18 cellular contexts compared by ENCODE assay signal in genomic region chr15:89103481-89104171, GRCh38. TPM values are rescaled to one million over a fixed set of nuclear protein-coding genes. Genes with fewer than 3 reads are reported as not detected.
DNase-seq lines count a peak whose midpoint lies in the region; ATAC-seq, FAIRE-seq and TF ChIP-seq lines count a peak whose summit lies in the region.
"Had no signal": no experiment of that assay in that cellular context is flagged by ENCODE, and none has a peak within 500 bp of the region (broad histone marks: within the 10 kb centered on the region; RNA-seq: fewer than 3 reads in every experiment).

No MANE protein-coding gene starts in this region.

- ATAC-seq in body of pancreas, result no peak
- peak; percentile 20 to 39 for ATAC-seq in gastrocnemius medialis
- ATAC-seq in GM18867 (IDR thresholded peaks at IDR 0.05; ENCODE audit: unreplicated experiment), result no peak
- ATAC-seq in stimulated activated memory B cell treated with anti-CD40 and anti-IgM and Interleukin-4, amounts not matched to agents 10 μg/mL and 1 μg/mL and 100 μg/mL, for 72 hours, result no peak
- ATAC-seq: activated naive CD4-positive, alpha-beta T cell treated with anti-CD3 and anti-CD28 coated beads, Interleukin-2, amount 50 U/mL, for 72 hours; stimulated activated naive B cell treated with anti-CD40 and anti-IgM and Interleukin-4, amounts not matched to agents 10 μg/mL and 1 μg/mL and 100 μg/mL, for 72 hours had no signal

- H3K4me3 Mint-ChIP-seq in stimulated activated memory B cell treated with anti-CD40 and anti-IgM and Interleukin-4, amounts not matched to agents 10 μg/mL and 1 μg/mL and 100 μg/mL, for 72 hours, result no peak overlapping the region
- H3K4me3 Mint-ChIP-seq: GM23338; stimulated activated naive B cell treated with anti-CD40 and anti-IgM and Interleukin-4, amounts not matched to agents 10 μg/mL and 1 μg/mL and 100 μg/mL, for 72 hours had no signal

- H3K36me3 Mint-ChIP-seq in stimulated activated memory B cell treated with anti-CD40 and anti-IgM and Interleukin-4, amounts not matched to agents 10 μg/mL and 1 μg/mL and 100 μg/mL, for 72 hours, result peaks cover 11% of the 10 kb centered on the region

- H3K27me3 Mint-ChIP-seq in stimulated activated memory B cell treated with anti-CD40 and anti-IgM and Interleukin-4, amounts not matched to agents 10 μg/mL and 1 μg/mL and 100 μg/mL, for 72 hours, result no peaks in the 10 kb centered on the region
- H3K27me3 Mint-ChIP-seq: stimulated activated naive B cell treated with anti-CD40 and anti-IgM and Interleukin-4, amounts not matched to agents 10 μg/mL and 1 μg/mL and 100 μg/mL, for 72 hours had no signal

- H3K27ac Mint-ChIP-seq in stimulated activated memory B cell treated with anti-CD40 and anti-IgM and Interleukin-4, amounts not matched to agents 10 μg/mL and 1 μg/mL and 100 μg/mL, for 72 hours, result no peak overlapping the region
- H3K27ac Mint-ChIP-seq: activated naive CD4-positive, alpha-beta T cell treated with anti-CD3 and anti-CD28 coated beads, Interleukin-2, amount 50 U/mL, for 72 hours; GM23338; stimulated activated naive B cell treated with anti-CD40 and anti-IgM and Interleukin-4, amounts not matched to agents 10 μg/mL and 1 μg/mL and 100 μg/mL, for 72 hours had no signal

- intact Hi-C loops in body of pancreas (cut with DNase I), result loop anchor here (10.0 kb wide), 1 partner anchor 49 kb away; no protein-coding TSS in a partner anchor
- intact Hi-C loops in gastrocnemius medialis (cut with DNase I; ENCODE audit: low total_unique reads), result loop anchor here (5.0 kb wide), 1 partner anchor 64 kb away; no protein-coding TSS in a partner anchor

- CTCF ChIA-PET in AG04450 (lab: Charles Lee), result interaction anchor here (1.6 to 2.9 kb wide), 4 partner anchors 15 to 199 kb away, joined by 6 to 17 read pairs (median 8); partner anchors contain the start of gene ABHD2

- H3K27me3 ChIP-seq in AG04450 (ENCODE audit: control insufficient read depth, insufficient read depth, low read length), result no peaks in the 10 kb centered on the region
- H3K27me3 ChIP-seq in body of pancreas, result no peaks in the 10 kb centered on the region
- no peaks in the 10 kb centered on the region for H3K27me3 ChIP-seq in right atrium auricular region
- H3K27me3 ChIP-seq in gastrocnemius medialis, result no peaks in the 10 kb centered on the region

- POLR2A ChIA-PET in AG04450 (lab: Yijun Ruan, JAX), result interaction anchor here (0.8 to 2.8 kb wide), 4 partner anchors 11 to 183 kb away, joined by 4 to 21 read pairs (median 12); partner anchors contain the start of gene ABHD2

- H3K4me1 Mint-ChIP-seq in stimulated activated memory B cell treated with anti-CD40 and anti-IgM and Interleukin-4, amounts not matched to agents 10 μg/mL and 1 μg/mL and 100 μg/mL, for 72 hours, result no peaks in the 10 kb centered on the region

- DNase-seq in AG04450 (ENCODE audit: low read depth, low spot score) (no peak), body of pancreas (peak in 1 of 4 donors; percentile 23), right atrium auricular region (ENCODE audit: low spot score) (no peak), gastrocnemius medialis (peak in 1 of 2 donors; percentile 53), RCC 7860 (ENCODE audit: low spot score) (no peak), DMS114 treated with DMSO at 0.1 percent for 48 hours (lab: John Stamatoyannopoulos, UW; ENCODE audit: unreplicated experiment) (no peak)
- DNase-seq: activated CD4-positive, CD25-positive, alpha-beta regulatory T cell treated with anti-CD3 and anti-CD28 coated beads, Interleukin-2, amount 50 U/mL, for 72 hours; activated CD8-positive, alpha-beta memory T cell treated with anti-CD3 and anti-CD28 coated beads, Interleukin-2, amount 50 U/mL, for 48 hours; NCI-H1092; NCI-H510A; stimulated activated CD4-positive, alpha-beta T cell treated with anti-CD3 and anti-CD28 coated beads, Interleukin-4, amount 100 ng/mL, for 4 hours; stimulated activated naive B cell treated with anti-CD40 and anti-IgM and Interleukin-4, amounts not matched to agents 10 μg/mL and 1 μg/mL and 100 μg/mL, for 72 hours; T-helper 1 cell had no signal

- TF ChIP-seq CTCF in AG04450 (IDR thresholded peaks at IDR 0.05; ENCODE audit: low read depth, low read length), result no peak
- no peak for TF ChIP-seq CTCF in body of pancreas (IDR thresholded peaks at IDR 0.05)
- no peak for TF ChIP-seq CTCF in right atrium auricular region (IDR thresholded peaks at IDR 0.05)
- peak in 1 of 5 experiments; percentile 18 for TF ChIP-seq CTCF in gastrocnemius medialis (IDR thresholded peaks at IDR 0.05 in 4 of 5, conservative IDR thresholded peaks at IDR 0.05 in 1 of 5)

- H3K36me3 ChIP-seq in body of pancreas (replicated peaks in 1 of 2; ENCODE audit: insufficient read depth in 1 of 2, low read depth in 2 of 2) (no peaks in the 10 kb centered on the region), right atrium auricular region (peaks cover 13% of the 10 kb centered on the region), gastrocnemius medialis (no peaks in the 10 kb centered on the region)

- H3K27ac ChIP-seq in AG04450 (ENCODE audit: low read depth, low read length), result peak overlapping the region; percentile 95
- H3K27ac ChIP-seq in body of pancreas, result peak overlapping the region; percentile 15 to 79 (median 52)
- H3K27ac ChIP-seq in right atrium auricular region, result peak overlapping the region; percentile 93 to 95
- peak overlapping the region; percentile 72 to 99 (median 94) for H3K27ac ChIP-seq in gastrocnemius medialis

- no peak for FAIRE-seq in RCC 7860 (lab: Jason Lieb, UNC)
- FAIRE-seq: colon had no signal

- H3K9me3 ChIP-seq in AG04450 (ENCODE audit: control insufficient read depth, insufficient read depth, low read length), result no peaks in the 10 kb centered on the region
- H3K9me3 ChIP-seq in body of pancreas, result no peaks in the 10 kb centered on the region
- H3K9me3 ChIP-seq in right atrium auricular region, result no peaks in the 10 kb centered on the region
- no peaks in the 10 kb centered on the region for H3K9me3 ChIP-seq in gastrocnemius medialis

- H3K4me1 ChIP-seq in body of pancreas (peaks cover 83% of the 10 kb centered on the region), right atrium auricular region (peaks cover 0 to 96% of the 10 kb centered on the region in 2 donors), gastrocnemius medialis (peaks cover 52 to 93% of the 10 kb centered on the region in 2 donors)

- TF ChIP-seq POLR2A in body of pancreas (IDR thresholded peaks at IDR 0.05), result no peak
- no peak for TF ChIP-seq POLR2A in gastrocnemius medialis (IDR thresholded peaks at IDR 0.05)

- H3K4me3 ChIP-seq in AG04450 (ENCODE audit: low read depth, low read length), result no peak overlapping the region
- H3K4me3 ChIP-seq in body of pancreas, result no peak overlapping the region
- H3K4me3 ChIP-seq in right atrium auricular region, result no peak overlapping the region
- H3K4me3 ChIP-seq in gastrocnemius medialis, result no peak overlapping the region
- H3K4me3 ChIP-seq: GM23338 had no signal

- WGBS in body of pancreas, 2 donors, result 32 to 46% methylated on average over 5 of the region's 5 CpGs

- in situ Hi-C loops in gastrocnemius medialis (cut with MboI; ENCODE audit: low sequenced_read_pairs in 4 of 4), result no loop called here

- H3K9me3 Mint-ChIP-seq in stimulated activated memory B cell treated with anti-CD40 and anti-IgM and Interleukin-4, amounts not matched to agents 10 μg/mL and 1 μg/mL and 100 μg/mL, for 72 hours, result no peaks in the 10 kb centered on the region
- H3K9me3 Mint-ChIP-seq: activated naive CD4-positive, alpha-beta T cell treated with anti-CD3 and anti-CD28 coated beads, Interleukin-2, amount 50 U/mL, for 72 hours; GM23338; stimulated activated naive B cell treated with anti-CD40 and anti-IgM and Interleukin-4, amounts not matched to agents 10 μg/mL and 1 μg/mL and 100 μg/mL, for 72 hours had no signal

RNA-seq across cellular contexts. Expression of gene ABHD2, which starts 15.4 kb away (rescaled TPM):
- polyA plus RNA-seq in AG04450 (2011; rRNA removed), result 51.5 and 60.1 TPM in 2 replicates
- 153 and 175 TPM in 2 replicates for polyA minus RNA-seq in AG04450 (2011; rRNA and poly(A)+ RNA removed)
- 100 to 1,000 TPM in 1 of 2 donors, 10 to 100 TPM in 1; 50.8 to 136 TPM for total RNA-seq in body of pancreas
- total RNA-seq in right atrium auricular region, result 100 to 1,000 TPM; 115 to 118 TPM
- total RNA-seq in gastrocnemius medialis, result 100 to 1,000 TPM in 1 of 4 donors, 10 to 100 TPM in 3; 19.3 to 150 (median 64.5) TPM

Comparison
In these comparisons a context has a peak if more than half of its experiments do, and no peak if none do; other contexts are left out.
1. ATAC-seq: peak in gastrocnemius medialis (2 of 2); none in body of pancreas (single experiment), GM18867 (single experiment) and stimulated activated memory B cell treated with anti-CD40 and anti-IgM and Interleukin-4, amounts not matched to agents 10 μg/mL and 1 μg/mL and 100 μg/mL, for 72 hours (single experiment).
2. Peak in every context shown above with its lines, with median percentiles within 50 percentile points of each other: H3K27ac ChIP-seq.